8 cellular contexts compared by ENCODE assay signal in genomic region chrX:84501798-84502628, GRCh38. TPM values are rescaled to one million over a fixed set of nuclear protein-coding genes. Genes with fewer than 3 reads are reported as not detected.
DNase-seq lines count a peak whose midpoint lies in the region; ATAC-seq and TF ChIP-seq lines count a peak whose summit lies in the region.

Gene HDX (minus strand): TSS chrX:84502453. CDS start chrX:84475397, 27,056 bp downstream.

- no peak for TF ChIP-seq CTCF in coronary artery (IDR thresholded peaks at IDR 0.05)

- H3K36me3 Mint-ChIP-seq in activated CD4-positive, alpha-beta T cell treated with anti-CD3 and anti-CD28 coated beads, Interleukin-2, amount 10 ng/mL, durations not matched to agents 7 days and 5 days (ENCODE audit: low read depth): no peaks in the 10 kb centered on the region

- ATAC-seq in GM18499 (IDR thresholded peaks at IDR 0.05; ENCODE audit: insufficient read depth, unreplicated experiment) (peak; percentile 73), HG02943 (IDR thresholded peaks at IDR 0.05; ENCODE audit: low read depth, unreplicated experiment) (peak; percentile 82), left colon (peak; percentile 99)

- intact Hi-C loops in left colon (cut with DNase I, micrococcal nuclease): no loop called here

- peak within 1 kb of the TSS; percentile 86 to 94 for H3K27ac ChIP-seq in coronary artery

- DNase-seq in NCI-H2196 treated with DMSO at 0.1 percent for 48 hours (lab: John Stamatoyannopoulos, UW; ENCODE audit: unreplicated experiment) (peak; percentile 44), coronary artery (ENCODE audit: low spot score) (peak; percentile 86), left colon (peak; percentile 84 to 90), SIG-M5 (lab: John Stamatoyannopoulos, UW) (no peak)
- peak; percentile 77 for DNase-seq in activated CD4-positive, alpha-beta T cell treated with anti-CD3 and anti-CD28 coated beads, Interleukin-2, amount 10 ng/mL, durations not matched to agents 7 days and 5 days
- peak; percentile 43 to 57 for DNase-seq in stimulated activated CD4-positive, alpha-beta T cell treated with anti-CD3 and anti-CD28 coated beads, Interleukin-15, amount 100 ng/mL, for 48 hours (ENCODE audit: low read depth in 2 of 2)

- H3K27me3 Mint-ChIP-seq in activated CD4-positive, alpha-beta T cell treated with anti-CD3 and anti-CD28 coated beads, Interleukin-2, amount 10 ng/mL, durations not matched to agents 7 days and 5 days: no peaks in the 10 kb centered on the region

- H3K27ac Mint-ChIP-seq in activated CD4-positive, alpha-beta T cell treated with anti-CD3 and anti-CD28 coated beads, Interleukin-2, amount 10 ng/mL, durations not matched to agents 7 days and 5 days: peak within 1 kb of the TSS; percentile 92

- peak within 1 kb of the TSS; percentile 79 for H3K4me3 ChIP-seq in coronary artery

- POLR2A ChIA-PET in activated CD4-positive, alpha-beta T cell treated with anti-CD3 and anti-CD28 coated beads, Interleukin-2, amount 10 ng/mL, durations not matched to agents 7 days and 5 days (lab: Charles Lee): no interaction called here

- CTCF ChIA-PET in activated CD4-positive, alpha-beta T cell treated with anti-CD3 and anti-CD28 coated beads, Interleukin-2, amount 10 ng/mL, durations not matched to agents 7 days and 5 days (lab: Charles Lee): no interaction called here

- H3K9me3 Mint-ChIP-seq in activated CD4-positive, alpha-beta T cell treated with anti-CD3 and anti-CD28 coated beads, Interleukin-2, amount 10 ng/mL, durations not matched to agents 7 days and 5 days: peaks cover 2% of the 10 kb centered on the region

- peaks cover 14% of the 10 kb centered on the region for H3K4me1 Mint-ChIP-seq in activated CD4-positive, alpha-beta T cell treated with anti-CD3 and anti-CD28 coated beads, Interleukin-2, amount 10 ng/mL, durations not matched to agents 7 days and 5 days

- peak within 1 kb of the TSS; percentile 83 for H3K4me3 Mint-ChIP-seq in activated CD4-positive, alpha-beta T cell treated with anti-CD3 and anti-CD28 coated beads, Interleukin-2, amount 10 ng/mL, durations not matched to agents 7 days and 5 days

RNA-seq across cellular contexts. Expression of gene HDX, which starts in this region (rescaled TPM):
- total RNA-seq in activated CD4-positive, alpha-beta T cell treated with anti-CD3 and anti-CD28 coated beads, Interleukin-2, amount 10 ng/mL, durations not matched to agents 7 days and 5 days: 1 to 10 TPM; 1.9 to 2.0 TPM
- total RNA-seq in left colon: 1 to 10 TPM; 2.2 to 3.0 TPM
